In genomic region chr5:102753889-102754498, GRCh38 we compare ENCODE assay signal across 8 cellular contexts. TPM values are rescaled to one million over a fixed set of nuclear protein-coding genes. Genes with fewer than 3 reads are reported as not detected.
A peak's percentile ranks its signal among the peaks of the same experiment; 100 is the strongest.
DNase-seq lines count a peak whose midpoint lies in the region; ATAC-seq, FAIRE-seq and TF ChIP-seq lines count a peak whose summit lies in the region.

No MANE protein-coding gene starts in this region.

- POLR2A ChIA-PET in endothelial cell of umbilical vein (lab: Charles Lee) = no interaction called here

- DNase-seq in GM06990 (ENCODE audit: extremely low read depth, insufficient read length) (peak; percentile 13), RWPE2 (ENCODE audit: low spot score) (peak; percentile 59), endothelial cell of umbilical vein (ENCODE audit: low read depth, low spot score) (no peak), osteoblast (ENCODE audit: insufficient read length, low spot score, missing footprints) (peak; percentile 86), NCI-H1436 (lab: John Stamatoyannopoulos, UW) (no peak), NCI-H345 treated with DMSO at 0.1 percent for 48 hours (lab: John Stamatoyannopoulos, UW; ENCODE audit: unreplicated experiment) (no peak), erythroblast (lab: John Stamatoyannopoulos, UW) (no peak)

- FAIRE-seq in endothelial cell of umbilical vein (lab: Jason Lieb, UNC) = no peak

- H3K36me3 ChIP-seq in GM06990 (ENCODE audit: control insufficient read depth, insufficient read depth, low read length) (no peaks in the 10 kb centered on the region), RWPE2 (ENCODE audit: low read depth) (no peaks in the 10 kb centered on the region), endothelial cell of umbilical vein (ENCODE audit: control insufficient read depth in 2 of 2, extremely low read depth in 1 of 2, insufficient read depth in 2 of 2, low read length in 2 of 2) (no peaks in the 10 kb centered on the region), osteoblast (ENCODE audit: insufficient read depth, low read length) (no peaks in the 10 kb centered on the region)

- H3K4me1 ChIP-seq in RWPE2 (ENCODE audit: insufficient read depth, poor library complexity, severe bottlenecking) (peaks cover 9% of the 10 kb centered on the region), endothelial cell of umbilical vein (ENCODE audit: control insufficient read depth, extremely low read depth, insufficient read depth, low read length) (peaks cover 15% of the 10 kb centered on the region), osteoblast (ENCODE audit: insufficient read depth, low read length) (peaks cover 12% of the 10 kb centered on the region)

- no peaks in the 10 kb centered on the region for H3K9me1 ChIP-seq in endothelial cell of umbilical vein (replicated peaks; ENCODE audit: control insufficient read depth, extremely low read depth, insufficient read depth, low read length)

- H4K20me1 ChIP-seq in endothelial cell of umbilical vein (replicated peaks; ENCODE audit: control insufficient read depth, extremely low read depth, insufficient read depth, low read length) (no peaks in the 10 kb centered on the region), osteoblast (ENCODE audit: insufficient read depth, low read length) (peaks cover 5% of the 10 kb centered on the region)

- H3K4me3 ChIP-seq in GM06990 (replicated peaks; ENCODE audit: low read depth, low read length) (peak overlapping the region; percentile 90), RWPE2 (ENCODE audit: severe bottlenecking) (peak overlapping the region; percentile 50), endothelial cell of umbilical vein (replicated peaks in 1 of 3; ENCODE audit: insufficient read depth in 1 of 3, low read depth in 1 of 3, low read length in 3 of 3) (peak overlapping the region; percentile 32 to 90 (median 86)), osteoblast (ENCODE audit: insufficient read depth, low read length) (peak overlapping the region; percentile 94)

- H3K27me3 ChIP-seq in GM06990 (replicated peaks; ENCODE audit: control insufficient read depth, insufficient read depth, low read length) (no peaks in the 10 kb centered on the region), RWPE2 (ENCODE audit: insufficient read depth, poor library complexity, severe bottlenecking) (no peaks in the 10 kb centered on the region), endothelial cell of umbilical vein (ENCODE audit: control insufficient read depth in 2 of 2, insufficient read depth in 2 of 2, low read length in 2 of 2) (no peaks in the 10 kb centered on the region), osteoblast (ENCODE audit: insufficient read depth, low read length) (no peaks in the 10 kb centered on the region)

- H3K4me2 ChIP-seq in endothelial cell of umbilical vein (ENCODE audit: insufficient read depth, low read length) = peak overlapping the region; percentile 69
- H3K4me2 ChIP-seq in osteoblast (ENCODE audit: insufficient read depth, low read length) = peak overlapping the region; percentile 95

- H2AFZ ChIP-seq in endothelial cell of umbilical vein (ENCODE audit: low read depth, low read length) = peak overlapping the region; percentile 92
- peak overlapping the region; percentile 93 for H2AFZ ChIP-seq in osteoblast (ENCODE audit: low read length)

- TF ChIP-seq CTCF in GM06990 (IDR thresholded peaks at IDR 0.05; ENCODE audit: insufficient read depth, low read length, poor library complexity, severe bottlenecking) (no peak), RWPE2 (IDR thresholded peaks at IDR 0.05; ENCODE audit: poor library complexity, severe bottlenecking) (no peak), endothelial cell of umbilical vein (IDR thresholded peaks at IDR 0.05; ENCODE audit: extremely low read depth in 1 of 2, insufficient read depth in 1 of 2, low read depth in 1 of 2, low read length in 2 of 2) (no peak), osteoblast (IDR thresholded peaks at IDR 0.05; ENCODE audit: extremely low read depth, low read depth, low read length) (no peak)

- H3K9ac ChIP-seq in endothelial cell of umbilical vein (replicated peaks; ENCODE audit: extremely low read depth, insufficient read depth, low read length) = no peak overlapping the region

- intact Hi-C loops in endothelial cell of umbilical vein (cut with micrococcal nuclease) = loop anchor here (2.0 kb wide), 1 partner anchor 73 kb away; no protein-coding TSS in a partner anchor

- H3K27ac ChIP-seq in RWPE2 (ENCODE audit: poor library complexity, severe bottlenecking) = no peak overlapping the region
- H3K27ac ChIP-seq in endothelial cell of umbilical vein (ENCODE audit: insufficient read depth, low read depth, low read length) = no peak overlapping the region
- H3K27ac ChIP-seq in osteoblast (ENCODE audit: low read depth, low read length) = no peak overlapping the region

- H3K79me2 ChIP-seq in endothelial cell of umbilical vein (ENCODE audit: control insufficient read depth, insufficient read depth, low read length) (peaks cover 10% of the 10 kb centered on the region), osteoblast (ENCODE audit: insufficient read depth, low read length) (peaks cover 26% of the 10 kb centered on the region)

- CTCF ChIA-PET in endothelial cell of umbilical vein (lab: Charles Lee) = interaction anchor here (1.0 to 4.2 kb wide), 4 partner anchors 12 to 385 kb away, joined by 3 to 25 read pairs (median 4); no protein-coding TSS in a partner anchor

- dilution Hi-C loops in endothelial cell of umbilical vein (cut with MboI; ENCODE audit: extremely low pct_ligation_motif_present, low sequenced_read_pairs) = no loop called here

- ATAC-seq in RWPE2 (ENCODE audit: low read depth) (no peak), HG03378 (IDR thresholded peaks at IDR 0.05; ENCODE audit: unreplicated experiment) (no peak)

- no TSS peak for BruUV-seq in endothelial cell of umbilical vein (replicated peaks; lab: Mats Ljungman, UMichigan)

- H3K9me3 ChIP-seq in RWPE2 (ENCODE audit: severe bottlenecking) (no peaks in the 10 kb centered on the region), endothelial cell of umbilical vein (replicated peaks; ENCODE audit: control insufficient read depth, insufficient read depth, low read length) (no peaks in the 10 kb centered on the region), osteoblast (ENCODE audit: low read depth, low read length) (no peaks in the 10 kb centered on the region)

- TF ChIP-seq POLR2A in endothelial cell of umbilical vein (IDR thresholded peaks at IDR 0.05; ENCODE audit: low read depth, low read length) (no peak), erythroblast (IDR thresholded peaks at IDR 0.05; ENCODE audit: low read length) (no peak)

TF ChIP-seq in endothelial cell of umbilical vein, 7 proteins besides CTCF, POLR2A, EP300 and RAD21:
- TF ChIP-seq FOS (IDR thresholded peaks at IDR 0.05; ENCODE audit: borderline replicate concordance, insufficient read depth, low read length) (no peak), JUN (IDR thresholded peaks at IDR 0.05; ENCODE audit: borderline replicate concordance, insufficient read depth, insufficient read length, low read depth) (no peak), MAX (IDR thresholded peaks at IDR 0.05; ENCODE audit: insufficient read depth, insufficient read length) (no peak), POLR2AphosphoS5 (IDR thresholded peaks at IDR 0.05; ENCODE audit: insufficient read depth, low read depth, low read length) (no peak), MYC (IDR thresholded peaks at IDR 0.05; ENCODE audit: low read depth, low read length) (no peak), GATA2 (IDR thresholded peaks at IDR 0.05; ENCODE audit: insufficient read depth, insufficient read length, low read depth, low read length) (no peak), EZH2 (IDR thresholded peaks at IDR 0.05; ENCODE audit: borderline replicate concordance, low read depth, low read length, severe bottlenecking) (no peak)

RNA-seq across cellular contexts. Expression of gene PAM, which starts 1.1 kb away (rescaled TPM):
- total RNA-seq in endothelial cell of umbilical vein (165 and 176 TPM in 2 replicates), osteoblast (248 and 254 TPM in 2 replicates)
- 118 and 133 TPM in 2 replicates for polyA plus RNA-seq in endothelial cell of umbilical vein
- polyA plus RNA-seq in endothelial cell of umbilical vein (2011; cell fraction: cytosol; rRNA removed) = 106 and 121 TPM in 2 replicates
- polyA plus RNA-seq in endothelial cell of umbilical vein (2011; cell fraction: nucleus; rRNA removed) = 121 and 131 TPM in 2 replicates
- 152 and 163 TPM in 2 replicates for polyA plus RNA-seq in endothelial cell of umbilical vein (2012)
- 193 and 283 TPM in 2 replicates for polyA minus RNA-seq in endothelial cell of umbilical vein
- polyA minus RNA-seq in endothelial cell of umbilical vein (2011; cell fraction: cytosol; rRNA and poly(A)+ RNA removed) = 22.8 TPM
- 192 and 200 TPM in 2 replicates for polyA minus RNA-seq in endothelial cell of umbilical vein (2011; cell fraction: nucleus; rRNA and poly(A)+ RNA removed)

Comparison
In these comparisons a context has a peak if more than half of its experiments do, and no peak if none do; other contexts are left out.
1. DNase-seq: peak in GM06990 (single experiment), RWPE2 (single experiment) and osteoblast (single experiment); none in endothelial cell of umbilical vein (single experiment), NCI-H1436 (single experiment), NCI-H345 treated with DMSO at 0.1 percent for 48 hours (single experiment) and erythroblast (0 of 2).
2. Peak in every context shown above with its lines, with median percentiles within 50 percentile points of each other: H3K4me3 ChIP-seq.